8 cellular contexts compared by ENCODE assay signal in genomic region chr6:53547815-53548496, GRCh38. TPM values are rescaled to one million over a fixed set of nuclear protein-coding genes. Genes with fewer than 3 reads are reported as not detected.
DNase-seq lines count a peak whose midpoint lies in the region; TF ChIP-seq lines count a peak whose summit lies in the region.

No MANE protein-coding gene starts in this region.

- H3K27ac ChIP-seq in MM.1S (ENCODE audit: low read length), result peak overlapping the region; percentile 33; the same call in 1 of the 2 replicates

- H3K4me3 ChIP-seq in HAP-1 (peak overlapping the region; percentile 44), MM.1S (ENCODE audit: low read length) (peak overlapping the region; percentile 62), neuron (ENCODE audit: low read length) (peak overlapping the region; percentile 67)

- H3K4me1 ChIP-seq in HAP-1, result peaks cover 19% of the 10 kb centered on the region
- H3K4me1 ChIP-seq in MM.1S (ENCODE audit: low read length), result peaks cover 8% of the 10 kb centered on the region; the same call in 1 of the 2 replicates
- H3K4me1 ChIP-seq in neuron (ENCODE audit: insufficient read depth, low read length), result peaks cover 20% of the 10 kb centered on the region

- TF ChIP-seq CTCF in MM.1S (IDR thresholded peaks at IDR 0.05; ENCODE audit: low read length), result no peak

- H3K9me3 ChIP-seq in HAP-1 (no peaks in the 10 kb centered on the region), MM.1S (replicated peaks; ENCODE audit: insufficient read depth, low read length) (no peaks in the 10 kb centered on the region), neuron (ENCODE audit: low read length) (no peaks in the 10 kb centered on the region)

- no peaks in the 10 kb centered on the region for H3K9me2 ChIP-seq in MM.1S (replicated peaks; ENCODE audit: insufficient read depth, low read length)

- no peaks in the 10 kb centered on the region for H4K20me1 ChIP-seq in MM.1S (ENCODE audit: insufficient read depth, low read length)

- peak overlapping the region; percentile 20; the same call in 1 of the 2 replicates for H3K9ac ChIP-seq in MM.1S (ENCODE audit: low read length)

- DNase-seq in G401 (ENCODE audit: low spot score) (peak; percentile 93), HAP-1 (ENCODE audit: low spot score in 2 of 2) (peak; percentile 86 to 96), MM.1S (peak; percentile 98), SHP77 treated with DMSO at 0.1 percent for 48 hours (lab: John Stamatoyannopoulos, UW) (peak; percentile 85), foreskin melanocyte (peak; percentile 95), stromal cell of bone marrow (ENCODE audit: low read depth) (peak; percentile 95)
- DNase-seq in activated gamma-delta T cell treated with anti-CD3 and anti-CD28 coated beads, Interleukin-2, amount 50 U/mL, for 16 hours (ENCODE audit: low read depth), result peak; percentile 92

- H3K36me3 ChIP-seq in HAP-1 (replicated peaks) (no peaks in the 10 kb centered on the region), MM.1S (replicated peaks; ENCODE audit: insufficient read depth, low read length) (no peaks in the 10 kb centered on the region), neuron (ENCODE audit: insufficient read depth, low read length) (no peaks in the 10 kb centered on the region)

- no peaks in the 10 kb centered on the region for H3K27me3 ChIP-seq in HAP-1 (ENCODE audit: low read depth)
- peaks cover 15% of the 10 kb centered on the region for H3K27me3 ChIP-seq in MM.1S (replicated peaks; ENCODE audit: insufficient read depth, low read length)
- peaks cover 4% of the 10 kb centered on the region for H3K27me3 ChIP-seq in neuron (ENCODE audit: insufficient read depth, low read length)

- peak overlapping the region; percentile 61 for H3K4me2 ChIP-seq in MM.1S (ENCODE audit: low read depth, low read length)

- in situ Hi-C loops in G401 (cut with HindIII; ENCODE audit: low sequenced_read_pairs), result no loop called here
- in situ Hi-C loops in HAP-1 (cut with MboI; ENCODE audit: low sequenced_read_pairs), result no loop called here

- peak overlapping the region; percentile 69 for H2AFZ ChIP-seq in MM.1S (ENCODE audit: low read length)
- H2AFZ ChIP-seq in neuron (ENCODE audit: low read depth, low read length), result peak overlapping the region; percentile 89

- peaks cover 7% of the 10 kb centered on the region; the same call in 1 of the 2 replicates for H3F3A ChIP-seq in MM.1S (ENCODE audit: insufficient read depth, low read length)

- H3K79me2 ChIP-seq in MM.1S (ENCODE audit: low read length), result peaks cover 12% of the 10 kb centered on the region

RNA-seq across cellular contexts. Expression of gene GCLC, which starts 3.1 kb away (rescaled TPM):
- total RNA-seq in G401 (2014; rRNA removed; shearing (Covaris generic)), result 6.2 and 17.2 TPM in 2 replicates

Comparison
In these comparisons a context has a peak if more than half of its experiments do, and no peak if none do; other contexts are left out.
1. Peak in every context shown above with its lines: DNase-seq, H3K4me3 ChIP-seq and H3K27ac ChIP-seq.